17 cellular contexts compared by ENCODE assay signal in the genomic region with DNA sequence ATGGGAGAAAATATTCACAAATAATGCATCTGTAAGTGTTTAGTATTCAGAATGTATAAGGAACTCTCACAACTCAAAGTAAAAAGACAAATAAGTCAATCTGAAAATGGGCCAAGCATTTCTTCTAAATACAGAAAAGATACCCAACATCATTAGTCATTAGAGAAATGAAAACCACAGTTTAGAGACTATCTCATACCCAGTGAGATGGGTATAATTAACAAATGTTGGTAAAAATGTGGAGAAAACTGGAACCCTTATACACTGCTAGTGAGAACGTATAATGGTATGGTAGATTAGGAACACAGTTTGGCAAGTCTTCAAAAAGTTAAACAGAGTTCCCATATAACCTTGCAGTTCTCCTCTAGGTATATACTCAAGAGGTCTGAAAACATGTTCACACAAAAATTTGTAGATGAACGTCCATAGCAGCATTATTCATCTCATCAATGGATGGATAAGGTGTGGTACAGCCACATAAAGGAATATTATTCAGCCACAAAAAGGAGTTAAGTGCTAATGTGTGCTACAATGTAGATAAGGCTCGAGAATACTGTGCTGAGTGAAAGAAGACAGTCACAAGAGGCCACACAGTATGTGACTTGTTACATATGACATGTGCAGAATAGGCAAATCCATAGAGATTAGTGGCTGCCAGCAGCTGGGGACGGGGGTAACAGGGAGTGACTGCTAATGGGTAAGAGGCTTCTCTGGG.
"Had no signal": no experiment of that assay in that cellular context is flagged by ENCODE, and none has a peak within 500 bp of the region (broad histone marks: within the 10 kb centered on the region; RNA-seq: fewer than 3 reads in every experiment).

No MANE protein-coding gene starts in this region.

- H3K27ac ChIP-seq: gastrocnemius medialis, neutrophil, tibial nerve, vagina, VCaP had no signal

- DNase-seq: activated CD8-positive, alpha-beta memory T cell treated with anti-CD3 and anti-CD28 coated beads for 24 hours; activated gamma-delta T cell treated with Interleukin-2 at 50 U/mL for 16 hours; amniotic stem cell; dorsolateral prefrontal cortex; endodermal cell; erythroblast; gastrocnemius medialis; left colon; stimulated activated CD4-positive, alpha-beta T cell treated with anti-CD3 and anti-CD28 coated beads, Interleukin-2, amount 100 ng/mL, for 24 hours; substantia nigra; T-helper 1 cell had no signal

- H3K9me3 Mint-ChIP-seq: endodermal cell had no signal

- H3K27me3 ChIP-seq: dorsolateral prefrontal cortex, gastrocnemius medialis, neutrophil, tibial nerve, vagina had no signal

- H3K27ac Mint-ChIP-seq: endodermal cell had no signal

- ATAC-seq: gastrocnemius medialis, left colon, SK-N-SH treated with all-trans-retinoic acid at 6 μM for 48 hours had no signal

- H3K4me3 Mint-ChIP-seq: endodermal cell had no signal

- H3K9me3 ChIP-seq: gastrocnemius medialis, neutrophil, tibial nerve, vagina had no signal

- H3K4me3 ChIP-seq: dorsolateral prefrontal cortex, gastrocnemius medialis, lung, tibial nerve, vagina had no signal
